ENCODE assay signal across 1 cellular context in the genomic region with DNA sequence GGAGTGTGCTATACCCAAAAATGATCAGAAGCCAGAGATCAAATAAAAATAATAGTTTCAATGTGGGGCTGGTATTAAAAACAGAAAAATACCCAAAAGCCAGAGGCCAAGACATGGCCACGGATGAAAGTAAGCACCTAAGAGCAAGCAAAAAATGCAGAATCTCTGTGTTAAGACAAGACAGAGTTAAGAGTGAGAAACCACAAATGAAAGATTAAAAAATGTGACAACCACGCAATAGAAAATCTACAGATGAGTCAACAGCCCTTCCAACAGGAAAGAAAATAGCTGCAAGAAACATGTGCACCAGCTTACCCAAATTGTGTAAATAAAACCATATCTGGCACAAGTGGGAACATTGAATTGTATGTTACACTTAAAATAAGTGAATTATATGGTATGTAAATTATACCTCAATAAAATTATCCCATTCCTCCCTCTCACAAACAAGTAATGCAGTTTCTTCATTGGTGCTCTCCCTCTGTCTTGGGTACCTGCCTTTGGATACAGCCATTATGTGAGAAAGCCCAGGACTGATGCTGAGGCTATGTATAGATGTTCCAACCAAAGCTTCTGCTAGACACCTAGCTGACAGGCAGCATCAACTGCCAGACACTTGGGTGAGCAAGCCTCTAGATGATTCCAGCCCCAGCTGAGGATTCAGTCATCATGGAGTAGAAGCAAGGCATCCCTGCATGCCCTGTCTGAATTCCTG.
TF ChIP-seq lines count a peak whose summit lies in the region.

No MANE protein-coding gene starts in this region.

TF ChIP-seq in HepG2, 621 proteins besides CTCF, POLR2A, EP300 and RAD21 (continued from another document):
- TF ChIP-seq SMYD3 (CRISPR knock-in tag; IDR thresholded peaks at IDR 0.05) = no peak
- TF ChIP-seq, protein P1, sequence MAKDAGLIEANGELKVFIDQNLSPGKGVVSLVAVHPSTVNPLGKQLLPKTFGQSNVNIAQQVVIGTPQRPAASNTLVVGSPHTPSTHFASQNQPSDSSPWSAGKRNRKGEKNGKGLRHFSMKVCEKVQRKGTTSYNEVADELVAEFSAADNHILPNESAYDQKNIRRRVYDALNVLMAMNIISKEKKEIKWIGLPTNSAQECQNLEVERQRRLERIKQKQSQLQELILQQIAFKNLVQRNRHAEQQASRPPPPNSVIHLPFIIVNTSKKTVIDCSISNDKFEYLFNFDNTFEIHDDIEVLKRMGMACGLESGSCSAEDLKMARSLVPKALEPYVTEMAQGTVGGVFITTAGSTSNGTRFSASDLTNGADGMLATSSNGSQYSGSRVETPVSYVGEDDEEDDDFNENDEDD (CRISPR knock-in tag; IDR thresholded peaks at IDR 0.05; ENCODE audit: borderline replicate concordance) = no peak
- no peak for TF ChIP-seq ZMYM2 (CRISPR knock-in tag; IDR thresholded peaks at IDR 0.05)
- TF ChIP-seq HNRNPK (IDR thresholded peaks at IDR 0.05; ENCODE audit: low read depth, low read length, poor library complexity, severe bottlenecking) = no peak
- TF ChIP-seq GTF3A (CRISPR knock-in tag; conservative IDR thresholded peaks at IDR 0.05) = no peak
- no peak for TF ChIP-seq CC2D1A (CRISPR knock-in tag; IDR thresholded peaks at IDR 0.05)
- no peak for TF ChIP-seq NFE2L1 (CRISPR knock-in tag; IDR thresholded peaks at IDR 0.05; ENCODE audit: borderline replicate concordance)
- no peak for TF ChIP-seq ARNT2 (CRISPR knock-in tag; IDR thresholded peaks at IDR 0.05; ENCODE audit: low read depth)
